In the genomic region with DNA sequence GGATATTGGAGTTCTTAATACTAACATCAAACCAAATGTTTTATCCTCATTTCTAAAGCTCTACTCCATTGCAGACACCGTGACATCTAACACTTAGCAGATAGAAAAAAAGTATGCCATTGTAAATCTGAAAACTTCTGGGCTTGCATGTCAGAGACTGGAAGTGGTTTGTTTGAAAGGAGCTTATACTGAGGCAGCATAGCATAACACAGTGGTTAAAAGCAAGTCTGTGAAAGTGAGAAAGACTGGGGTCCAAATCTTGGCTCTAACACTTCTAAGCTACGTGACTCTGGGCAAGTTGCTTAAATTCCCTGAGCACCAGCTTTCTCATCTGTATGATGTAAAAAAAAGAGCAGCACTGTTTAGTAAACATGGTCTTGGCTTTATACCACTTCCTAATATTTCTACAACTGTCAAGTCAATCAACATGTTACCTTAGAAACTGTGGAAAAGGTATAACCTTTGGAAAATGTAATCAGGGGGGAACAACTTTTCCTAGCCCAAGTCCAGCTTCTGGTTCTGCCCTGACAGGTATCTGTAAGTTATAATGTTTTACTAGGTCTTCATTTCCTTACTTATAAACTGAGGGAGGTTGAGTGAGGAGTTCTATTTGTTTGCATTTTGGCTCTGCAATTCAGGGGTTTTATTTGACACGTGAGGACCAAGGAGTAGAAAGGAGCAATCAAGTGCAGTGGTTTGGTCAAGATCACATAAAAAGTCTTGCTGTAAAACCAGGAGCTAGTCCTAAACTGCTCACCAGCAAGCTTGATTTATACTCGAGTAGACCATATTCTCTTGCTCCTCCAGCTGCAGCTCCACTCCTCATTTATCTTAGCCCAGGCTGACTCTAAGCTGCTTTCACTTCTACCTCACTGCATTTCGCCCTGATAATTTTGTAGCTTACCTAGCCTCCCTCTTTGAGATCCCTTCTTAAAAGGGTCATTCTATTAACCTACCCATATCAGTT, we compare ENCODE assay signal across 11 cellular contexts.
DNase-seq lines count a peak whose midpoint lies in the region; ATAC-seq and TF ChIP-seq lines count a peak whose summit lies in the region.
"Had no signal": no experiment of that assay in that cellular context is flagged by ENCODE, and none has a peak within 500 bp of the region (broad histone marks: within the 10 kb centered on the region; RNA-seq: fewer than 3 reads in every experiment).

No MANE protein-coding gene starts in this region.

- H2BK120ac ChIP-seq in IMR-90 (ENCODE audit: low read depth, low read length): peak overlapping the region; percentile 35

- H4K20me1 ChIP-seq in IMR-90 (ENCODE audit: insufficient read depth, low read length): no peaks in the 10 kb centered on the region

- peak overlapping the region; percentile 69 for H3K14ac ChIP-seq in IMR-90 (replicated peaks; ENCODE audit: low read depth, low read length)

- peak overlapping the region; percentile 68; the same call in 1 of the 2 replicates for H2BK20ac ChIP-seq in IMR-90 (ENCODE audit: low read depth, low read length)

- H3K27me3 ChIP-seq in heart left ventricle (no peaks in the 10 kb centered on the region), IMR-90 (ENCODE audit: control insufficient read depth, insufficient read depth, low read length) (no peaks in the 10 kb centered on the region)

- H3K27ac ChIP-seq in heart left ventricle: peak overlapping the region in 10 of 12 donors; percentile 9 to 91 (median 82)
- H3K27ac ChIP-seq in IMR-90 (ENCODE audit: insufficient read depth, low read length): peak overlapping the region; percentile 81
- H3K27ac ChIP-seq in urinary bladder (ENCODE audit: low read depth): peak overlapping the region; percentile 18

- DNase-seq in heart left ventricle (no peak), cardiac septum (ENCODE audit: low spot score) (no peak), IMR-90 (peak; percentile 41), fibroblast of villous mesenchyme (ENCODE audit: low read depth) (peak; percentile 70), NCI-H526 treated with DMSO at 0.1 percent for 48 hours (lab: John Stamatoyannopoulos, UW) (no peak), foreskin fibroblast (no peak)
- DNase-seq in stimulated activated CD4-positive, alpha-beta T cell treated with anti-CD3 and anti-CD28 coated beads, Interleukin-12 subunit alpha, Interleukin-12 subunit beta, amount 100 ng/mL, for 4 hours: no peak
- DNase-seq: activated CD4-positive, CD25-positive, alpha-beta regulatory T cell; kidney glomerular epithelial cell; stimulated activated CD4-positive, alpha-beta T cell treated with anti-CD3 and anti-CD28 coated beads, Interleukin-4, amount 100 ng/mL, for 1 hour had no signal

- CTCF ChIA-PET in IMR-90 (lab: Yijun Ruan, JAX): interaction anchor here (0.6 kb wide), 1 partner anchor 38 kb away, joined by 3 read pairs; no protein-coding TSS in a partner anchor

- H3K36me3 ChIP-seq in heart left ventricle (no peaks in the 10 kb centered on the region), IMR-90 (ENCODE audit: control insufficient read depth, insufficient read depth, low read length) (no peaks in the 10 kb centered on the region), urinary bladder (ENCODE audit: insufficient read depth) (no peaks in the 10 kb centered on the region)

- H3K18ac ChIP-seq in IMR-90 (ENCODE audit: low read depth, low read length): peak overlapping the region; percentile 87

- no peak for TF ChIP-seq POLR2A in heart left ventricle (IDR thresholded peaks at IDR 0.05)
- no peak for TF ChIP-seq POLR2A in IMR-90 (IDR thresholded peaks at IDR 0.05; ENCODE audit: low read depth, low read length)

- peak overlapping the region; percentile 74 for H4K5ac ChIP-seq in IMR-90 (ENCODE audit: low read depth, low read length)

- intact Hi-C loops in heart left ventricle (cut with DNase I): loop anchor here in 1 of 10 donors (10.0 kb wide), 1 partner anchor 89 kb away; no protein-coding TSS in a partner anchor
- intact Hi-C loops in cardiac septum (cut with DNase I): loop anchor here (10.0 kb wide), 1 partner anchor 199 kb away; no protein-coding TSS in a partner anchor
- intact Hi-C loops in IMR-90 (cut with micrococcal nuclease): loop anchor here (1.0 kb wide), 1 partner anchor 8 kb away; no protein-coding TSS in a partner anchor

- H3K9me3 ChIP-seq in heart left ventricle (no peaks in the 10 kb centered on the region), IMR-90 (ENCODE audit: control insufficient read depth, insufficient read depth, low read length) (no peaks in the 10 kb centered on the region)

- peak overlapping the region; percentile 63 for H3K9ac ChIP-seq in IMR-90 (ENCODE audit: low read depth, low read length)

- no TSS peak for BruUV-seq in IMR-90 (replicated peaks; lab: Mats Ljungman, UMichigan)

- POLR2A ChIA-PET in IMR-90 (lab: Charles Lee; ENCODE audit: unreplicated experiment): interaction anchor here (0.7 kb wide), 1 partner anchor 91 kb away, joined by 4 read pairs; no protein-coding TSS in a partner anchor

- peaks cover 10% of the 10 kb centered on the region for H3K9me1 ChIP-seq in IMR-90 (ENCODE audit: insufficient read depth, low read length)

- H2BK5ac ChIP-seq in IMR-90 (ENCODE audit: low read depth, low read length, poor library complexity, severe bottlenecking): peak overlapping the region; percentile 99

- no peak overlapping the region for H2AK9ac ChIP-seq in IMR-90 (replicated peaks; ENCODE audit: low read depth, low read length, poor library complexity)

- peak overlapping the region; percentile 5; the same call in 1 of the 2 replicates for H3K56ac ChIP-seq in IMR-90 (ENCODE audit: extremely low read depth, insufficient read depth, low read length)

- ATAC-seq in heart left ventricle (no peak), IMR-90 (ENCODE audit: low read depth) (no peak)

- TF ChIP-seq CTCF in heart left ventricle (IDR thresholded peaks at IDR 0.05) (no peak), IMR-90 (conservative IDR thresholded peaks at IDR 0.05; ENCODE audit: low read depth, low read length) (no peak), fibroblast of villous mesenchyme (IDR thresholded peaks at IDR 0.05; ENCODE audit: insufficient read depth, low read depth, low read length) (no peak), foreskin fibroblast (IDR thresholded peaks at IDR 0.05; ENCODE audit: low read depth, low read length) (no peak)

- no peak overlapping the region; the same call in 1 of the 2 replicates for H3K23ac ChIP-seq in IMR-90 (ENCODE audit: low read depth, low read length)

- no peak for TF ChIP-seq RAD21 in IMR-90 (IDR thresholded peaks at IDR 0.05; ENCODE audit: low read length)

- peak overlapping the region; percentile 53 to 93 for H4K8ac ChIP-seq in IMR-90 (ENCODE audit: low read depth in 2 of 2, low read length in 2 of 2)

- H4K91ac ChIP-seq in IMR-90 (ENCODE audit: insufficient read depth, low read depth, low read length): peak overlapping the region; percentile 60; the same call in 1 of the 2 replicates

- H3K4me3 ChIP-seq in heart left ventricle (no peak overlapping the region), IMR-90 (ENCODE audit: insufficient read depth, low read depth, low read length) (no peak overlapping the region), fibroblast of villous mesenchyme (ENCODE audit: low read depth, low read length) (no peak overlapping the region), urinary bladder (ENCODE audit: low read depth, low read length) (no peak overlapping the region), foreskin fibroblast (ENCODE audit: low read depth in 1 of 2, low read length in 2 of 2) (no peak overlapping the region)

- H3K4me1 ChIP-seq in heart left ventricle (peaks cover 0 to 49% (median 26%) of the 10 kb centered on the region in 12 donors), IMR-90 (ENCODE audit: control insufficient read depth, insufficient read depth, low read length) (peaks cover 18% of the 10 kb centered on the region), urinary bladder (ENCODE audit: insufficient read depth) (no peaks in the 10 kb centered on the region)

- H3K79me1 ChIP-seq in IMR-90 (ENCODE audit: low read depth in 1 of 2, low read length in 2 of 2): peaks cover 4 to 5% of the 10 kb centered on the region in 2 experiments; a peak in 3 of 4 replicates

- no peak overlapping the region for H2AFZ ChIP-seq in IMR-90 (replicated peaks; ENCODE audit: low read length, poor library complexity)

- dilution Hi-C loops in IMR-90 (cut with HindIII; ENCODE audit: low sequenced_read_pairs, unreplicated experiment): no loop called here

- in situ Hi-C loops in IMR-90 (cut with MboI; ENCODE audit: low sequenced_read_pairs): no loop called here

- 53 to 63% (median 61%) methylated on average over 5 of the region's 5 CpGs for WGBS in heart left ventricle, 4 donors
- no CpG with 5 or more reads among the region's 5 CpGs for WGBS in IMR-90 (ENCODE audit: extremely low coverage in 2 of 2, insufficient read length in 1 of 2), 2 experiments
- 37% methylated on average over 5 of the region's 5 CpGs for WGBS in urinary bladder

- peak overlapping the region; percentile 17; the same call in 2 of the 3 replicates for H2BK15ac ChIP-seq in IMR-90 (ENCODE audit: low read depth, low read length)

- H3K4me2 ChIP-seq in IMR-90 (ENCODE audit: low read depth, low read length): peak overlapping the region; percentile 47

- peak overlapping the region; percentile 3; the same call in 1 of the 2 replicates for H3K4ac ChIP-seq in IMR-90 (ENCODE audit: low read depth, low read length)

- 0 out of 2 replicates have a peak overlapping the region, but pooled peaks have one; percentile 0 for H2AK5ac ChIP-seq in IMR-90 (ENCODE audit: low read depth, low read length)

TF ChIP-seq in IMR-90, 13 proteins besides CTCF, POLR2A, EP300 and RAD21:
- TF ChIP-seq, protein P1, sequence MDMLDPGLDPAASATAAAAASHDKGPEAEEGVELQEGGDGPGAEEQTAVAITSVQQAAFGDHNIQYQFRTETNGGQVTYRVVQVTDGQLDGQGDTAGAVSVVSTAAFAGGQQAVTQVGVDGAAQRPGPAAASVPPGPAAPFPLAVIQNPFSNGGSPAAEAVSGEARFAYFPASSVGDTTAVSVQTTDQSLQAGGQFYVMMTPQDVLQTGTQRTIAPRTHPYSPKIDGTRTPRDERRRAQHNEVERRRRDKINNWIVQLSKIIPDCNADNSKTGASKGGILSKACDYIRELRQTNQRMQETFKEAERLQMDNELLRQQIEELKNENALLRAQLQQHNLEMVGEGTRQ (IDR thresholded peaks at IDR 0.05; ENCODE audit: low read depth, low read length): no peak
- TF ChIP-seq MAFK (IDR thresholded peaks at IDR 0.05; ENCODE audit: low read depth, low read length) (no peak), SMC3 (IDR thresholded peaks at IDR 0.05; ENCODE audit: low read depth, low read length) (no peak), FOS (IDR thresholded peaks at IDR 0.05; ENCODE audit: low read depth, low read length) (no peak)

Comparison
In these comparisons a context has a peak if more than half of its experiments do, and no peak if none do; other contexts are left out.
1. DNase-seq: peak in IMR-90 (single experiment) and fibroblast of villous mesenchyme (single experiment); none in heart left ventricle (0 of 5), cardiac septum (single experiment), stimulated activated CD4-positive, alpha-beta T cell treated with anti-CD3 and anti-CD28 coated beads, Interleukin-12 subunit alpha, Interleukin-12 subunit beta, amount 100 ng/mL, for 4 hours (single experiment), NCI-H526 treated with DMSO at 0.1 percent for 48 hours (single experiment) and foreskin fibroblast (0 of 2).
2. H3K27ac ChIP-seq: peak in every context shown above with its lines; median percentile 82 in heart left ventricle; 81 in IMR-90; 18 in urinary bladder.